In the genomic region with DNA sequence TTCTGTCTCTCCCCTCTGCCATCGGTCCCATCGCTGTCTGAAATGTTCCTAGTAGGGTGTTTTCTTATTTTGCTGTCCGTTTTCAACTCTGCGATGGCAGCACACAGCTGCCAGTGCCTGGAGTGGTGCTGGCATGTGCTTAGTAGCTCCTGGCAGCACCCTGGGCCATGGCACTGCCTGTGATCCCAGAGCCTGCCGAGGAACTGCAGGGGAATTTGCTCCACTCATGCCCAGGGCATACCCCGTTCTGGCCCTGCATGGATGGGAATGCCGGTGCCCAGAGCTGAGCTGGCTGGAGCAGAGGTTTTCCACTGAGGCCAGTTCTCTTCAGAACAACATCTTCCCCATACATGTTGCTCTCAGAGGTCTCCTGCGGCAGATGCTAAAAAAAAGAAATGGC, we compare ENCODE assay signal across 20 cellular contexts. TPM values are rescaled to one million over a fixed set of nuclear protein-coding genes. Genes with fewer than 3 reads are reported as not detected.
DNase-seq lines count a peak whose midpoint lies in the region; ATAC-seq, FAIRE-seq and TF ChIP-seq lines count a peak whose summit lies in the region.
"Had no signal": no experiment of that assay in that cellular context is flagged by ENCODE, and none has a peak within 500 bp of the region (broad histone marks: within the 10 kb centered on the region; RNA-seq: fewer than 3 reads in every experiment).

No MANE protein-coding gene starts in this region.

- H3K4me3 Mint-ChIP-seq in nephron progenitor cell, result no peak overlapping the region
- H3K4me3 Mint-ChIP-seq in type B pancreatic cell, result no peak overlapping the region
- H3K4me3 Mint-ChIP-seq in CD4-positive, alpha-beta memory T cell, result no peak overlapping the region
- H3K4me3 Mint-ChIP-seq: CD14-positive monocyte had no signal

- peaks cover 6% of the 10 kb centered on the region for H3K4me1 ChIP-seq in CD4-positive, alpha-beta memory T cell (ENCODE audit: insufficient read depth, low read length)

- H3K36me3 Mint-ChIP-seq in nephron progenitor cell (ENCODE audit: low read depth) (peaks cover 37% of the 10 kb centered on the region), type B pancreatic cell (peaks cover 11% of the 10 kb centered on the region)
- H3K36me3 Mint-ChIP-seq in CD4-positive, alpha-beta memory T cell, result no peaks in the 10 kb centered on the region

- H3K27me3 ChIP-seq in CD4-positive, alpha-beta memory T cell (ENCODE audit: insufficient read depth, low read length), result no peaks in the 10 kb centered on the region

- ATAC-seq in Right ventricle myocardium superior (ENCODE audit: poor library complexity), result peak; percentile 84
- peak; percentile 87 for ATAC-seq in left ventricle myocardium superior
- no peak for ATAC-seq in left colon

- no peak for FAIRE-seq in frontal cortex (lab: Jason Lieb, UNC)
- FAIRE-seq: H1 had no signal

- H3K4me1 Mint-ChIP-seq in nephron progenitor cell (no peaks in the 10 kb centered on the region), type B pancreatic cell (ENCODE audit: unreplicated experiment) (no peaks in the 10 kb centered on the region)
- H3K4me1 Mint-ChIP-seq in CD4-positive, alpha-beta memory T cell, result peaks cover 0 to 5% (median 3%) of the 10 kb centered on the region in 4 donors

- no peaks in the 10 kb centered on the region for H3K9me3 ChIP-seq in CD4-positive, alpha-beta memory T cell (ENCODE audit: control insufficient read depth in 1 of 2, low read length in 2 of 2)

- DNase-seq in Right ventricle myocardium superior (peak; percentile 64), cardiac septum (ENCODE audit: low spot score) (no peak), left ventricle myocardium superior (peak; percentile 73), nephron progenitor cell (no peak), type B pancreatic cell (ENCODE audit: extremely low spot score, unreplicated experiment) (no peak), frontal cortex (ENCODE audit: low spot score in 2 of 2) (no peak), left colon (no peak)
- DNase-seq in CD4-positive, alpha-beta memory T cell, result no peak
- DNase-seq: 8988T, DMS153, GF-D8, KBM-7, NCI-H1105, NCI-H1694, NCI-H510A, NCI-H774, OCI-M1, SIG-M5 had no signal

- H3K27ac Mint-ChIP-seq in nephron progenitor cell, result peak overlapping the region; percentile 78
- peak overlapping the region; percentile 58 for H3K27ac Mint-ChIP-seq in type B pancreatic cell
- no peak overlapping the region for H3K27ac Mint-ChIP-seq in CD4-positive, alpha-beta memory T cell

- H3K4me3 ChIP-seq in CD4-positive, alpha-beta memory T cell (ENCODE audit: low read length in 2 of 2), result no peak overlapping the region

- POLR2A ChIA-PET in CD4-positive, alpha-beta memory T cell (lab: Charles Lee; ENCODE audit: partially characterized antibody), result no interaction called here

- intact Hi-C loops in Right ventricle myocardium superior (cut with DNase I) (no loop called here), cardiac septum (cut with DNase I) (no loop called here), left ventricle myocardium superior (cut with micrococcal nuclease) (no loop called here), left colon (cut with DNase I, micrococcal nuclease) (no loop called here)
- intact Hi-C loops in CD4-positive, alpha-beta memory T cell (cut with micrococcal nuclease), result no loop called here

- CTCF ChIA-PET in CD4-positive, alpha-beta memory T cell (lab: Charles Lee; ENCODE audit: partially characterized antibody), result interaction anchor here (0.9 to 1.6 kb wide), 2 partner anchors 11 to 73 kb away, joined by 3 to 4 read pairs; no protein-coding TSS in a partner anchor

- no peak for TF ChIP-seq CTCF in nephron progenitor cell (IDR thresholded peaks at IDR 0.05)
- TF ChIP-seq CTCF in type B pancreatic cell (conservative IDR thresholded peaks at IDR 0.05), result no peak

- no peaks in the 10 kb centered on the region for H3K36me3 ChIP-seq in CD4-positive, alpha-beta memory T cell (ENCODE audit: insufficient read depth, low read length)

- H3K27me3 Mint-ChIP-seq in nephron progenitor cell (ENCODE audit: low read depth, poor library complexity) (no peaks in the 10 kb centered on the region), type B pancreatic cell (no peaks in the 10 kb centered on the region)
- H3K27me3 Mint-ChIP-seq in CD4-positive, alpha-beta memory T cell, result no peaks in the 10 kb centered on the region

- H3K9me3 Mint-ChIP-seq in nephron progenitor cell (no peaks in the 10 kb centered on the region), type B pancreatic cell (no peaks in the 10 kb centered on the region)
- H3K9me3 Mint-ChIP-seq in CD4-positive, alpha-beta memory T cell, result peaks cover 0 to 2% (median 0%) of the 10 kb centered on the region in 8 donors
- H3K9me3 Mint-ChIP-seq: CD14-positive monocyte had no signal

- no peak overlapping the region for H3K27ac ChIP-seq in CD4-positive, alpha-beta memory T cell (ENCODE audit: low read depth, low read length)

RNA-seq across cellular contexts. Expression of a gene that starts 43.1 kb away (rescaled TPM):
- total RNA-seq in Right ventricle myocardium superior, result 22.9 TPM
- total RNA-seq in cardiac septum, result 7.3 TPM
- total RNA-seq in left ventricle myocardium superior, result 27.9 TPM
- 28.6 and 47.8 TPM in 2 replicates for total RNA-seq in type B pancreatic cell (ENCODE audit: low replicate concordance)
- 19.6 TPM for total RNA-seq in frontal cortex
- total RNA-seq in left colon, result 10 to 100 TPM; 26.8 to 32.1 TPM
- total RNA-seq in CD4-positive, alpha-beta memory T cell, result 1 to 10 TPM; 1.2 to 1.5 TPM
- under 1 TPM in 1 of 2 donors, not detected in 1; 0.63 TPM for polyA plus RNA-seq in CD4-positive, alpha-beta memory T cell

RNA-seq across cellular contexts. Expression of a gene that starts 46.2 kb away (rescaled TPM):
- total RNA-seq in Right ventricle myocardium superior (90.0 TPM), cardiac septum (80.6 TPM), left ventricle myocardium superior (97.2 TPM), type B pancreatic cell (ENCODE audit: low replicate concordance) (63.4 and 73.5 TPM in 2 replicates), frontal cortex (128 TPM), left colon (10 to 100 TPM; 61.0 to 63.9 TPM)
- 10 to 100 TPM; 73.2 to 79.5 TPM for total RNA-seq in CD4-positive, alpha-beta memory T cell
- polyA plus RNA-seq in CD4-positive, alpha-beta memory T cell, result 10 to 100 TPM; 79.2 to 95.6 TPM

Comparison
In these comparisons a context has a peak if more than half of its experiments do, and no peak if none do; other contexts are left out.
1. DNase-seq: peak in Right ventricle myocardium superior (single experiment) and left ventricle myocardium superior (single experiment); none in cardiac septum (single experiment), nephron progenitor cell (single experiment), type B pancreatic cell (single experiment), frontal cortex (0 of 2), left colon (0 of 2) and CD4-positive, alpha-beta memory T cell (0 of 5).
2. H3K27ac Mint-ChIP-seq: peak in nephron progenitor cell (single experiment) and type B pancreatic cell (single experiment); none in CD4-positive, alpha-beta memory T cell (0 of 7).